In the genomic region with DNA sequence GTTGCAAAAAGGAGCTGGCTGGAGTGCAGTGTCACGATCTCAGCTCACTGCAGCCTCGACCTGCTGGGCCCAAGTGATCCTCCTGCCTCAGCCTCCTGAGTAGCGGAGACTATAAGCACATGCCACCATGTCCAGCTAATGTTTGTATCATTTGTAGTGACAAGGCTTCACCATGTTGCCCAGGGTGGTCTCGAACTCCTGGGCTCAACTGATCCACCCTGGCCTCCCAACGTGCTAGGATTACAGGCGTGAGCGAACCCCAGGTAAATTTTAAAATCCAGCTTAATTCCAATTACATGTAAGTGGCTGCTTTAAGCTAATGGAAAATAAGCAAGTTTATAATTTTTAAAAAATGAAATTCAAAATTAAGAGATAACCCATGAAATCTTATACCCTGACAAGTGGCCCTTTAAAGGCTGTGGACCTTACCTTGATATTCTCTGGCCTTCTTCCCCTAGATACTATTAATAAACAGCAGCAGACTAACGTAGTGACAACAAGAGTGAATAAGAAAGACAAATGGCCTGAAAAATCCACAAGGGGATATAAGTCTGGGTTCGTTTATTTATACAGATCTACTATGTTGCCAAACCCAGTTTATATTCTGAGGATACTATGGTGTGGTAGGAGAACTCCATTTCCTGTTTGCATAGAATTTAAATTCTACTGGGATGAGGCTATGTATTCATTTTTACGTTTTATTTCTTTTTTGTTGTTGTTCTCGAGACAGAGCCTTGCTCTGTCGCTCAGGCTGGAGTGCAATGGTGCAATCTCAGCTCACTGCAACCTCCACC, we compare ENCODE assay signal across 8 cellular contexts. TPM values are rescaled to one million over a fixed set of nuclear protein-coding genes. Genes with fewer than 3 reads are reported as not detected.
DNase-seq lines count a peak whose midpoint lies in the region; FAIRE-seq and TF ChIP-seq lines count a peak whose summit lies in the region.

No MANE protein-coding gene starts in this region.

- H3K27ac ChIP-seq in CD4-positive, alpha-beta memory T cell (ENCODE audit: low read depth, low read length): peak overlapping the region; percentile 69

- FAIRE-seq in D721Med (lab: Jason Lieb, UNC): no peak

- POLR2A ChIA-PET in CD4-positive, alpha-beta memory T cell (lab: Charles Lee; ENCODE audit: partially characterized antibody): interaction anchor here (1.0 to 7.7 kb wide), 17 partner anchors 7 to 126 kb away, joined by 3 to 394 read pairs (median 8); a partner anchor contains a TSS

- H3K4me1 ChIP-seq in CD4-positive, alpha-beta memory T cell (ENCODE audit: insufficient read depth, low read length): peaks cover 39% of the 10 kb centered on the region
- H3K4me1 ChIP-seq in neuron (ENCODE audit: insufficient read depth, low read length): peaks cover 10% of the 10 kb centered on the region

- H3K27ac Mint-ChIP-seq in CD4-positive, alpha-beta memory T cell: peak overlapping the region; percentile 85 to 99 (median 96)
- H3K27ac Mint-ChIP-seq in dendritic cell treated with granulocyte-macrophage colony-stimulating factor and Interleukin-4, amounts not matched to agents 40 ng/mL and 50 ng/mL, for 4 days: peak overlapping the region; percentile 88

- no peaks in the 10 kb centered on the region for H3K36me3 Mint-ChIP-seq in CD4-positive, alpha-beta memory T cell
- H3K36me3 Mint-ChIP-seq in dendritic cell treated with granulocyte-macrophage colony-stimulating factor and Interleukin-4, amounts not matched to agents 40 ng/mL and 50 ng/mL, for 4 days (ENCODE audit: low read depth): peaks cover 6% of the 10 kb centered on the region

- no peak for TF ChIP-seq CTCF in D721Med (IDR thresholded peaks at IDR 0.05; ENCODE audit: insufficient read depth, missing control alignments)

- H3K4me3 ChIP-seq in CD4-positive, alpha-beta memory T cell (ENCODE audit: low read length in 2 of 2): peak overlapping the region; percentile 45 to 54
- H3K4me3 ChIP-seq in Jurkat, Clone E6-1 (ENCODE audit: low read length): peak overlapping the region; percentile 61
- H3K4me3 ChIP-seq in neuron (ENCODE audit: low read length): peak overlapping the region; percentile 66

- H3K9me3 ChIP-seq in CD4-positive, alpha-beta memory T cell (ENCODE audit: control insufficient read depth in 1 of 2, low read length in 2 of 2): no peaks in the 10 kb centered on the region
- H3K9me3 ChIP-seq in neuron (ENCODE audit: low read length): no peaks in the 10 kb centered on the region

- H3K36me3 ChIP-seq in CD4-positive, alpha-beta memory T cell (ENCODE audit: insufficient read depth, low read length): no peaks in the 10 kb centered on the region
- no peaks in the 10 kb centered on the region for H3K36me3 ChIP-seq in neuron (ENCODE audit: insufficient read depth, low read length)

- intact Hi-C loops in CD4-positive, alpha-beta memory T cell (cut with micrococcal nuclease): no loop called here
- intact Hi-C loops in dendritic cell treated with granulocyte-macrophage colony-stimulating factor and Interleukin-4, amounts not matched to agents 40 ng/mL and 50 ng/mL, for 4 days (cut with micrococcal nuclease): loop anchor here (2.0 kb wide), 1 partner anchor 29 kb away; no protein-coding TSS in a partner anchor

- H3K27me3 ChIP-seq in CD4-positive, alpha-beta memory T cell (ENCODE audit: insufficient read depth, low read length): no peaks in the 10 kb centered on the region
- H3K27me3 ChIP-seq in neuron (ENCODE audit: insufficient read depth, low read length): no peaks in the 10 kb centered on the region

- H2AFZ ChIP-seq in neuron (ENCODE audit: low read depth, low read length): no peak overlapping the region

- H3K4me3 Mint-ChIP-seq in CD4-positive, alpha-beta memory T cell: peak overlapping the region; percentile 7 to 96 (median 92)
- peak overlapping the region; percentile 91 for H3K4me3 Mint-ChIP-seq in dendritic cell treated with granulocyte-macrophage colony-stimulating factor and Interleukin-4, amounts not matched to agents 40 ng/mL and 50 ng/mL, for 4 days

- peaks cover 26 to 44% (median 35%) of the 10 kb centered on the region in 4 donors for H3K4me1 Mint-ChIP-seq in CD4-positive, alpha-beta memory T cell
- peaks cover 62% of the 10 kb centered on the region for H3K4me1 Mint-ChIP-seq in dendritic cell treated with granulocyte-macrophage colony-stimulating factor and Interleukin-4, amounts not matched to agents 40 ng/mL and 50 ng/mL, for 4 days (ENCODE audit: low read depth)

- no peaks in the 10 kb centered on the region for H3K9me3 Mint-ChIP-seq in CD4-positive, alpha-beta memory T cell
- H3K9me3 Mint-ChIP-seq in dendritic cell treated with granulocyte-macrophage colony-stimulating factor and Interleukin-4, amounts not matched to agents 40 ng/mL and 50 ng/mL, for 4 days: no peaks in the 10 kb centered on the region

- H3K27me3 Mint-ChIP-seq in CD4-positive, alpha-beta memory T cell: no peaks in the 10 kb centered on the region
- H3K27me3 Mint-ChIP-seq in dendritic cell treated with granulocyte-macrophage colony-stimulating factor and Interleukin-4, amounts not matched to agents 40 ng/mL and 50 ng/mL, for 4 days: no peaks in the 10 kb centered on the region

- CTCF ChIA-PET in CD4-positive, alpha-beta memory T cell (lab: Charles Lee; ENCODE audit: partially characterized antibody): interaction anchor here (1.0 to 14.8 kb wide), 15 partner anchors 9 to 117 kb away, joined by 3 to 396 read pairs (median 6); a partner anchor contains a TSS

- no peak for DNase-seq in CD4-positive, alpha-beta memory T cell
- no peak for DNase-seq in Jurkat, Clone E6-1 (ENCODE audit: low read depth, low spot score)
- DNase-seq in HT-29 (ENCODE audit: low spot score) (no peak), DMS79 treated with DMSO at 0.1 percent for 48 hours (lab: John Stamatoyannopoulos, UW) (no peak), D721Med (ENCODE audit: insufficient read length, low spot score) (no peak), NCI-H2196 (lab: John Stamatoyannopoulos, UW; ENCODE audit: unreplicated experiment) (no peak)

RNA-seq across cellular contexts. Expression of a gene that starts 25.6 kb away (rescaled TPM):
- 100 to 1,000 TPM; 157 to 158 TPM for total RNA-seq in CD4-positive, alpha-beta memory T cell
- polyA plus RNA-seq in CD4-positive, alpha-beta memory T cell: 100 to 1,000 TPM; 100 to 275 TPM
- polyA plus RNA-seq in Jurkat, Clone E6-1 (2012; ENCODE audit: insufficient read depth, insufficient read length): 9.5 TPM
- not detected in 2 replicates for total RNA-seq in HT-29 (2014; rRNA removed; shearing (Covaris generic))

Comparison
In these comparisons a context has a peak if more than half of its experiments do, and no peak if none do; other contexts are left out.
1. RNA of a gene that starts 25.6 kb away (total RNA-seq): 157 to 158 TPM in CD4-positive, alpha-beta memory T cell; not detected in HT-29; every median in the first group is over 100 times any median in the second.
2. Peak in every context shown above with its lines, with median percentiles within 50 percentile points of each other: H3K4me3 ChIP-seq.